ENCODE assay signal across 9 cellular contexts in genomic region chr9:14313378-14313940, GRCh38. TPM values are rescaled to one million over a fixed set of nuclear protein-coding genes. Genes with fewer than 3 reads are reported as not detected.
A peak's percentile ranks its signal among the peaks of the same experiment; 100 is the strongest.
DNase-seq lines count a peak whose midpoint lies in the region; ATAC-seq and TF ChIP-seq lines count a peak whose summit lies in the region.
"Had no signal": no experiment of that assay in that cellular context is flagged by ENCODE, and none has a peak within 500 bp of the region (broad histone marks: within the 10 kb centered on the region; RNA-seq: fewer than 3 reads in every experiment).

No MANE protein-coding gene starts in this region.

- H3K9me3 ChIP-seq in RWPE2 (ENCODE audit: severe bottlenecking): no peaks in the 10 kb centered on the region
- H3K9me3 ChIP-seq in mesenchymal stem cell (ENCODE audit: control insufficient read depth, low read length): no peaks in the 10 kb centered on the region

- peak overlapping the region; percentile 85 for H3K4me2 ChIP-seq in mesenchymal stem cell (ENCODE audit: low read length, poor library complexity, severe bottlenecking)

- H3K36me3 ChIP-seq in RWPE2 (ENCODE audit: low read depth) (peaks cover 16% of the 10 kb centered on the region), mesenchymal stem cell (ENCODE audit: control insufficient read depth in 1 of 2, insufficient read depth in 2 of 2, low read depth in 1 of 2, low read length in 2 of 2) (no peaks in the 10 kb centered on the region)

- H3K18ac ChIP-seq in mesenchymal stem cell (ENCODE audit: low read depth in 1 of 2, low read length in 2 of 2): peak overlapping the region in 1 of 2 experiments; percentile 64

- peak overlapping the region; percentile 68 for H4K91ac ChIP-seq in mesenchymal stem cell (ENCODE audit: low read length)

- ATAC-seq in RWPE2 (ENCODE audit: low read depth) (no peak), HG02884 (IDR thresholded peaks at IDR 0.05; ENCODE audit: unreplicated experiment) (no peak), HG02970 (IDR thresholded peaks at IDR 0.05; ENCODE audit: low FRiP score, unreplicated experiment) (no peak)

- H3K23ac ChIP-seq in mesenchymal stem cell (ENCODE audit: low read length in 2 of 2): peak overlapping the region in 1 of 2 experiments; percentile 29

- TF ChIP-seq CTCF in RWPE2 (IDR thresholded peaks at IDR 0.05; ENCODE audit: poor library complexity, severe bottlenecking): no peak
- TF ChIP-seq CTCF in dorsolateral prefrontal cortex (IDR thresholded peaks at IDR 0.05 in 54 of 56, conservative IDR thresholded peaks at IDR 0.05 in 2 of 56; ENCODE audit: low read depth in 1 of 56, partially characterized antibody in 56 of 56): no peak

- WGBS in mesenchymal stem cell: under 1% methylated on average over 30 of the region's 33 CpGs

- H2BK15ac ChIP-seq in mesenchymal stem cell (ENCODE audit: low read depth, poor library complexity, severe bottlenecking): peak overlapping the region; percentile 44

- no peak overlapping the region for H3K4ac ChIP-seq in mesenchymal stem cell (ENCODE audit: low read depth in 1 of 2, low read length in 2 of 2)

- H2BK12ac ChIP-seq in mesenchymal stem cell (ENCODE audit: low read length in 2 of 2): peak overlapping the region; percentile 11 to 49

- peak overlapping the region; percentile 71 for H2BK5ac ChIP-seq in mesenchymal stem cell (ENCODE audit: low read depth, low read length, poor library complexity, severe bottlenecking)

- H2AFZ ChIP-seq in mesenchymal stem cell (ENCODE audit: low read depth, low read length): peak overlapping the region; percentile 62

- peak overlapping the region; percentile 96 for H3K27ac ChIP-seq in RWPE2 (ENCODE audit: poor library complexity, severe bottlenecking)
- H3K27ac ChIP-seq in dorsolateral prefrontal cortex: peak overlapping the region; percentile 70 to 99 (median 97)
- peak overlapping the region; percentile 52 for H3K27ac ChIP-seq in mesenchymal stem cell (ENCODE audit: low read length, poor library complexity, severe bottlenecking)

- H3K9ac ChIP-seq in mesenchymal stem cell (ENCODE audit: low read length): peak overlapping the region; percentile 99

- intact Hi-C loops in dorsolateral prefrontal cortex (cut with DNase I): no loop called here

- no peak overlapping the region for H2AK5ac ChIP-seq in mesenchymal stem cell (ENCODE audit: low read length, severe bottlenecking)

- H3K4me3 ChIP-seq in RWPE2 (ENCODE audit: severe bottlenecking) (peak overlapping the region; percentile 83), dorsolateral prefrontal cortex (peak overlapping the region; percentile 56 to 92 (median 78)), mesenchymal stem cell (ENCODE audit: insufficient read depth in 1 of 2, low read depth in 1 of 2, low read length in 2 of 2) (peak overlapping the region; percentile 72 to 98)

- no peak overlapping the region for H4K8ac ChIP-seq in mesenchymal stem cell (ENCODE audit: low read length)

- peaks cover under 1% of the 10 kb centered on the region for H3K79me1 ChIP-seq in mesenchymal stem cell (replicated peaks; ENCODE audit: low read length, poor library complexity, severe bottlenecking)

- H3K27me3 ChIP-seq in RWPE2 (ENCODE audit: insufficient read depth, poor library complexity, severe bottlenecking): no peaks in the 10 kb centered on the region
- peaks cover 0 to 9% (median 0%) of the 10 kb centered on the region in 45 donors for H3K27me3 ChIP-seq in dorsolateral prefrontal cortex
- H3K27me3 ChIP-seq in mesenchymal stem cell (ENCODE audit: control insufficient read depth in 1 of 2, insufficient read depth in 1 of 2, low read length in 2 of 2): no peaks in the 10 kb centered on the region

- no peak overlapping the region for H3K14ac ChIP-seq in mesenchymal stem cell (ENCODE audit: low read length in 2 of 2)

- H2BK120ac ChIP-seq in mesenchymal stem cell (ENCODE audit: low read depth, low read length): peak overlapping the region; percentile 8

- H3K4me1 ChIP-seq in RWPE2 (ENCODE audit: insufficient read depth, poor library complexity, severe bottlenecking) (peaks cover 35% of the 10 kb centered on the region), mesenchymal stem cell (ENCODE audit: control insufficient read depth, insufficient read depth, low read depth, low read length) (peaks cover 2% of the 10 kb centered on the region)

- DNase-seq in NCI-H2081 (lab: John Stamatoyannopoulos, UW) (peak; percentile 39 to 59), NCI-H2081 treated with DMSO at 0.1 percent for 48 hours (lab: John Stamatoyannopoulos, UW) (no peak), RWPE2 (ENCODE audit: low spot score) (no peak), dorsolateral prefrontal cortex (peak in 1 of 10 donors; percentile 38), mesenchymal stem cell (peak; percentile 47), ureter (ENCODE audit: low spot score) (peak; percentile 48)
- DNase-seq: DND-41 had no signal

RNA-seq across cellular contexts. Expression of gene NFIB, which starts 0.5 kb away (rescaled TPM):
- total RNA-seq in dorsolateral prefrontal cortex: 100 to 1,000 TPM in 28 of 120 experiments, 10 to 100 TPM in 92; 57.4 to 185 (median 86.8) TPM
- 1.2 TPM for polyA plus RNA-seq in mesenchymal stem cell (2013, experiment 1 of 2)
- 0.78 TPM for polyA plus RNA-seq in mesenchymal stem cell (2013, experiment 2 of 2)
- 99.1 TPM for total RNA-seq in ureter

Comparison
In these comparisons a context has a peak if more than half of its experiments do, and no peak if none do; other contexts are left out.
1. DNase-seq: peak in NCI-H2081 (2 of 2), mesenchymal stem cell (single experiment) and ureter (single experiment); none in NCI-H2081 treated with DMSO at 0.1 percent for 48 hours (single experiment) and RWPE2 (single experiment).
2. Peak in every context shown above with its lines, with median percentiles within 50 percentile points of each other: H3K27ac ChIP-seq and H3K4me3 ChIP-seq.